Comparison of ENCODE assay signal across 9 cellular contexts in the genomic region with DNA sequence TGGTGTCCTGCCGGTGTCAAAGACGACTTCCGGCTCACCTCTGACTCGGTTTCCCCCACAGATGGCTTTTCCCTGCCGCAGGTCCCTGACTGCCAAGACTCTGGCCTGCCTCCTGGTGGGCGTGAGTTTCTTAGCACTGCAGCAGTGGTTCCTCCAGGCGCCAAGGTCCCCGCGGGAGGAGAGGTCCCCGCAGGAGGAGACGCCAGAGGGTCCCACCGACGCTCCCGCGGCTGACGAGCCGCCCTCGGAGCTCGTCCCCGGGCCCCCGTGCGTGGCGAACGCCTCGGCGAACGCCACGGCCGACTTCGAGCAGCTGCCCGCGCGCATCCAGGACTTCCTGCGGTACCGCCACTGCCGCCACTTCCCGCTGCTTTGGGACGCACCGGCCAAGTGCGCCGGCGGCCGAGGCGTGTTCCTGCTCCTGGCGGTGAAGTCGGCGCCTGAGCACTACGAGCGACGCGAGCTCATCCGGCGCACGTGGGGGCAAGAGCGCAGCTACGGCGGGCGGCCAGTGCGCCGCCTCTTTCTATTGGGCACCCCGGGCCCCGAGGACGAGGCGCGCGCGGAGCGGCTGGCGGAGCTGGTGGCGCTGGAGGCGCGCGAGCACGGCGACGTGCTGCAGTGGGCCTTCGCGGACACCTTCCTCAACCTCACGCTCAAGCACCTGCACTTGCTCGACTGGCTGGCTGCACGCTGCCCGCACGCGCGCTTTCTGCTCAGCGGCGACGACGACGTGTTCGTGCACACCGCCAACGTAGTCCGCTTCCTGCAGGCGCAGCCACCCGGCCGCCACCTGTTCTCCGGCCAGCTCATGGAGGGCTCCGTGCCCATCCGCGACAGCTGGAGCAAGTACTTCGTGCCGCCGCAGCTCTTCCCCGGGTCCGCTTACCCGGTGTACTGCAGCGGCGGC. TPM values are rescaled to one million over a fixed set of nuclear protein-coding genes. Genes with fewer than 3 reads are reported as not detected.
DNase-seq lines count a peak whose midpoint lies in the region; ATAC-seq and TF ChIP-seq lines count a peak whose summit lies in the region.
"Had no signal": no experiment of that assay in that cellular context is flagged by ENCODE, and none has a peak within 500 bp of the region (broad histone marks: within the 10 kb centered on the region; RNA-seq: fewer than 3 reads in every experiment).

No MANE protein-coding gene starts in this region.

- CTCF ChIA-PET in activated CD4-positive, alpha-beta memory T cell treated with anti-CD3 and anti-CD28 coated beads for 36 hours (lab: Charles Lee): interaction anchor here (0.7 to 2.8 kb wide), 5 partner anchors 52 to 318 kb away, joined by 3 to 11 read pairs (median 6); no protein-coding TSS in a partner anchor
- CTCF ChIA-PET in activated CD4-positive, alpha-beta memory T cell treated with anti-CD3 and anti-CD28 coated beads, Interleukin-2, amount 10 ng/mL, durations not matched to agents 7 days and 5 days (lab: Charles Lee): interaction anchor here (0.7 to 2.0 kb wide), 8 partner anchors 16 to 120 kb away, joined by 3 to 11 read pairs (median 3); no protein-coding TSS in a partner anchor

- ATAC-seq in GM21367 (IDR thresholded peaks at IDR 0.05; ENCODE audit: unreplicated experiment): no peak

- peaks cover 37% of the 10 kb centered on the region for H3K27me3 Mint-ChIP-seq in activated CD4-positive, alpha-beta memory T cell treated with anti-CD3 and anti-CD28 coated beads for 36 hours
- peaks cover 56% of the 10 kb centered on the region for H3K27me3 Mint-ChIP-seq in activated CD4-positive, alpha-beta memory T cell treated with anti-CD3 and anti-CD28 coated beads, Interleukin-2, amount 10 ng/mL, durations not matched to agents 7 days and 5 days

- peak overlapping the region; percentile 8 to 16 for H3K4me3 ChIP-seq in prostate gland

- no peak overlapping the region for H3K4me3 Mint-ChIP-seq in activated CD4-positive, alpha-beta memory T cell treated with anti-CD3 and anti-CD28 coated beads for 36 hours
- no peak overlapping the region for H3K4me3 Mint-ChIP-seq in activated CD4-positive, alpha-beta memory T cell treated with anti-CD3 and anti-CD28 coated beads, Interleukin-2, amount 10 ng/mL, durations not matched to agents 7 days and 5 days

- no peak for TF ChIP-seq POLR2A in prostate gland (IDR thresholded peaks at IDR 0.05)

- no peaks in the 10 kb centered on the region for H3K36me3 ChIP-seq in prostate gland

- H3K27me3 ChIP-seq in prostate gland (replicated peaks; ENCODE audit: insufficient read depth): peaks cover 7% of the 10 kb centered on the region

- H3K36me3 Mint-ChIP-seq in activated CD4-positive, alpha-beta memory T cell treated with anti-CD3 and anti-CD28 coated beads for 36 hours: no peaks in the 10 kb centered on the region
- no peaks in the 10 kb centered on the region for H3K36me3 Mint-ChIP-seq in activated CD4-positive, alpha-beta memory T cell treated with anti-CD3 and anti-CD28 coated beads, Interleukin-2, amount 10 ng/mL, durations not matched to agents 7 days and 5 days (ENCODE audit: low read depth)

- no peak overlapping the region for H3K27ac ChIP-seq in prostate gland

- H3K27ac Mint-ChIP-seq in activated CD4-positive, alpha-beta memory T cell treated with anti-CD3 and anti-CD28 coated beads for 36 hours: no peak overlapping the region
- no peak overlapping the region for H3K27ac Mint-ChIP-seq in activated CD4-positive, alpha-beta memory T cell treated with anti-CD3 and anti-CD28 coated beads, Interleukin-2, amount 10 ng/mL, durations not matched to agents 7 days and 5 days
- H3K27ac Mint-ChIP-seq: stimulated activated naive CD8-positive, alpha-beta T cell treated with anti-CD3 and anti-CD28 coated beads, Interleukin-15, Interleukin-2, amounts not matched to agents 100 ng/mL and 50 ng/mL, for 24 hours had no signal

- intact Hi-C loops in activated CD4-positive, alpha-beta memory T cell treated with anti-CD3 and anti-CD28 coated beads for 36 hours (cut with micrococcal nuclease): loop anchor here (10.0 kb wide), 1 partner anchor 315 kb away; no protein-coding TSS in a partner anchor
- intact Hi-C loops in prostate gland (cut with DNase I): loop anchor here (10.0 kb wide), 3 partner anchors 115 to 305 kb away; no protein-coding TSS in a partner anchor

- H3K4me1 ChIP-seq in prostate gland (replicated peaks): peaks cover 3% of the 10 kb centered on the region

- H3K9me3 Mint-ChIP-seq in activated CD4-positive, alpha-beta memory T cell treated with anti-CD3 and anti-CD28 coated beads for 36 hours: no peaks in the 10 kb centered on the region
- no peaks in the 10 kb centered on the region for H3K9me3 Mint-ChIP-seq in activated CD4-positive, alpha-beta memory T cell treated with anti-CD3 and anti-CD28 coated beads, Interleukin-2, amount 10 ng/mL, durations not matched to agents 7 days and 5 days
- H3K9me3 Mint-ChIP-seq: stimulated activated naive CD8-positive, alpha-beta T cell treated with anti-CD3 and anti-CD28 coated beads, Interleukin-15, Interleukin-2, amounts not matched to agents 100 ng/mL and 50 ng/mL, for 24 hours had no signal

- peak; percentile 40 for DNase-seq in activated CD4-positive, alpha-beta memory T cell treated with anti-CD3 and anti-CD28 coated beads for 36 hours
- DNase-seq in activated CD4-positive, alpha-beta memory T cell treated with anti-CD3 and anti-CD28 coated beads, Interleukin-2, amount 10 ng/mL, durations not matched to agents 7 days and 5 days: no peak
- peak; percentile 23 to 37 for DNase-seq in activated CD4-positive, alpha-beta T cell treated with anti-CD3 and anti-CD28 coated beads, Interleukin-2, amount 50 U/mL, for 48 hours
- peak; percentile 22 for DNase-seq in glomerular visceral epithelial cell (ENCODE audit: extremely low spot score)
- no peak for DNase-seq in prostate gland (ENCODE audit: low spot score)
- no peak for DNase-seq in NCI-H748 treated with DMSO at 0.1 percent for 48 hours (lab: John Stamatoyannopoulos, UW)
- DNase-seq in putamen (ENCODE audit: low spot score): no peak

- POLR2A ChIA-PET in activated CD4-positive, alpha-beta memory T cell treated with anti-CD3 and anti-CD28 coated beads for 36 hours (lab: Charles Lee): no interaction called here
- POLR2A ChIA-PET in activated CD4-positive, alpha-beta memory T cell treated with anti-CD3 and anti-CD28 coated beads, Interleukin-2, amount 10 ng/mL, durations not matched to agents 7 days and 5 days (lab: Charles Lee): no interaction called here

- peaks cover 8% of the 10 kb centered on the region for H3K4me1 Mint-ChIP-seq in activated CD4-positive, alpha-beta memory T cell treated with anti-CD3 and anti-CD28 coated beads for 36 hours (ENCODE audit: low read depth)
- peaks cover 10% of the 10 kb centered on the region for H3K4me1 Mint-ChIP-seq in activated CD4-positive, alpha-beta memory T cell treated with anti-CD3 and anti-CD28 coated beads, Interleukin-2, amount 10 ng/mL, durations not matched to agents 7 days and 5 days

- H3K9me3 ChIP-seq in prostate gland: no peaks in the 10 kb centered on the region

- WGBS in prostate gland: 13% methylated on average over 100 of the region's 109 CpGs

- TF ChIP-seq CTCF in prostate gland (IDR thresholded peaks at IDR 0.05): peak in 3 of 4 experiments; percentile 18 to 43 (median 32)

RNA-seq across cellular contexts. Expression of gene B3GNT6, which starts 5.5 kb away (rescaled TPM):
- total RNA-seq in activated CD4-positive, alpha-beta memory T cell treated with anti-CD3 and anti-CD28 coated beads for 36 hours: not detected
- not detected for total RNA-seq in activated CD4-positive, alpha-beta memory T cell treated with anti-CD3 and anti-CD28 coated beads, Interleukin-2, amount 10 ng/mL, durations not matched to agents 7 days and 5 days
- total RNA-seq in prostate gland: under 1 TPM in 1 of 2 donors, not detected in 1; 0.46 TPM

RNA-seq across cellular contexts. Expression of gene CAPN5, which starts 27.0 kb away (rescaled TPM):
- 1 to 10 TPM in 1 of 2 experiments, under 1 TPM in 1; 0.88 to 1.1 TPM for total RNA-seq in activated CD4-positive, alpha-beta memory T cell treated with anti-CD3 and anti-CD28 coated beads for 36 hours
- total RNA-seq in activated CD4-positive, alpha-beta memory T cell treated with anti-CD3 and anti-CD28 coated beads, Interleukin-2, amount 10 ng/mL, durations not matched to agents 7 days and 5 days: under 1 TPM; 0.43 to 0.65 TPM
- total RNA-seq in prostate gland: 10 to 100 TPM; 28.6 to 83.5 TPM

Comparison
In these comparisons a context has a peak if more than half of its experiments do, and no peak if none do; other contexts are left out.
1. DNase-seq: peak in activated CD4-positive, alpha-beta memory T cell treated with anti-CD3 and anti-CD28 coated beads for 36 hours (single experiment), activated CD4-positive, alpha-beta T cell treated with anti-CD3 and anti-CD28 coated beads, Interleukin-2, amount 50 U/mL, for 48 hours (2 of 2) and glomerular visceral epithelial cell (single experiment); none in activated CD4-positive, alpha-beta memory T cell treated with anti-CD3 and anti-CD28 coated beads, Interleukin-2, amount 10 ng/mL, durations not matched to agents 7 days and 5 days (single experiment), prostate gland (single experiment), NCI-H748 treated with DMSO at 0.1 percent for 48 hours (single experiment) and putamen (single experiment).
2. RNA of gene CAPN5, which starts 27.0 kb away (total RNA-seq): 28.6 to 83.5 TPM in prostate gland; 0.88 to 1.1 TPM in activated CD4-positive, alpha-beta memory T cell treated with anti-CD3 and anti-CD28 coated beads for 36 hours and 0.43 to 0.65 TPM in activated CD4-positive, alpha-beta memory T cell treated with anti-CD3 and anti-CD28 coated beads, Interleukin-2, amount 10 ng/mL, durations not matched to agents 7 days and 5 days; every median in the first group is over 10 times any median in the second.